Comparison of ENCODE assay signal across 11 cellular contexts in the genomic region with DNA sequence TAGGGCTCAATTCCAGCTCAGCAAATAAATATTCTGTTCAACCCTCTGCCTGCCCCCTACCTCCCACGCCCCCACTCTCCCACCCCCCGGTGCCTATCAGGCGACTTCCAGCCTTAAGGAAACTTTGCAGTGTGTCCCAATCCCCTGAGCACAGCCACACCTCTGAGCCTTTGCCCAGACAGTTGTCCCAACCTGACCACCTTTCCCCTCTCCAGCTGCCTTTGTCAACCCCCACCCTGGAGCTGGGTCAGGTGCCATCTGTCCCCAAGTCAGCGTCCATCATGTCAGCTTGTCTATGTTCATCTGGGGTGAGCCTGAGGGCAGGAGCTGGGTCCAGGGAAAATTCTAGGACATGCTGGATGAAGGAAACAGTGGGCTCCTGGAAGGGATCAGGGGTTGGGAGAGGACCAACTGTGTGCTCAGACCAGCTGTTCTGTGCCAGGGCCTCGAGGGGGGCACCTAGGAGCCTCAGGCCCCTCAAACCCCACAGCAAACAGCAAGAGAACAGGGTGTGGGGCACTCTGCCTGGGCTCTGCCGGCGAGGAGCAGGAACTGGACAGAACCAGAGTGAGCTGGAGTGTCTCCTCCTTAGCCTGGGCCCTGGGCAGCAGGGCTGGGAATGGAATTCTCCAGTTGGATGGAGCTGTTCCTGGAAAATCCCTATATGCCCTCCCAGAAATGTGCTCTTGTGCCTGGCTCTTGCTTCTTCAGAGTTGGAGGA. TPM values are rescaled to one million over a fixed set of nuclear protein-coding genes. Genes with fewer than 3 reads are reported as not detected.
DNase-seq lines count a peak whose midpoint lies in the region; ATAC-seq and TF ChIP-seq lines count a peak whose summit lies in the region.
"Had no signal": no experiment of that assay in that cellular context is flagged by ENCODE, and none has a peak within 500 bp of the region (broad histone marks: within the 10 kb centered on the region; RNA-seq: fewer than 3 reads in every experiment).

No MANE protein-coding gene starts in this region.

- no peaks in the 10 kb centered on the region for H3K27me3 ChIP-seq in BLaER1 treated with 17β-estradiol and CSF1 and Interleukin-3, amounts not matched to agents 10 nM and 100 nM
- no peaks in the 10 kb centered on the region for H3K27me3 ChIP-seq in ascending aorta
- no peaks in the 10 kb centered on the region for H3K27me3 ChIP-seq in psoas muscle (ENCODE audit: insufficient read depth in 3 of 3, low read length in 2 of 3)
- H3K27me3 ChIP-seq in HAP-1 (ENCODE audit: low read depth): no peaks in the 10 kb centered on the region

- H3K4me2 ChIP-seq in BLaER1 treated with 17β-estradiol and CSF1 and Interleukin-3, amounts not matched to agents 10 nM and 100 nM: peak overlapping the region in 6 of 11 experiments; percentile 32 to 90 (median 76); a peak in 8 of 22 replicates

- no peak overlapping the region for H3K27ac ChIP-seq in BLaER1 treated with 17β-estradiol and CSF1 and Interleukin-3, amounts not matched to agents 10 nM and 100 nM
- H3K27ac ChIP-seq in ascending aorta: peak overlapping the region; percentile 90 to 92
- H3K27ac ChIP-seq in psoas muscle: peak overlapping the region; percentile 89

- ATAC-seq in psoas muscle: peak; percentile 67 to 71 (median 68)

- H3K9me3 ChIP-seq in BLaER1 treated with 17β-estradiol and CSF1 and Interleukin-3, amounts not matched to agents 10 nM and 100 nM (replicated peaks in 1 of 11): no peaks in the 10 kb centered on the region
- no peaks in the 10 kb centered on the region for H3K9me3 ChIP-seq in ascending aorta
- no peaks in the 10 kb centered on the region for H3K9me3 ChIP-seq in psoas muscle
- no peaks in the 10 kb centered on the region for H3K9me3 ChIP-seq in HAP-1

- H3K4me1 ChIP-seq in BLaER1 treated with 17β-estradiol and CSF1 and Interleukin-3, amounts not matched to agents 10 nM and 100 nM: peaks cover 32 to 73% (median 67%) of the 10 kb centered on the region in 10 experiments
- H3K4me1 ChIP-seq in ascending aorta (peaks cover 45 to 82% of the 10 kb centered on the region in 2 donors), psoas muscle (peaks cover 60% of the 10 kb centered on the region), HAP-1 (peaks cover 14% of the 10 kb centered on the region)

- no peak overlapping the region; a peak in 1 of 22 replicates for H3K9ac ChIP-seq in BLaER1 treated with 17β-estradiol and CSF1 and Interleukin-3, amounts not matched to agents 10 nM and 100 nM

- in situ Hi-C loops in HAP-1 (cut with MboI; ENCODE audit: low sequenced_read_pairs): no loop called here

- WGBS in psoas muscle, 3 donors: 16 to 26% (median 18%) methylated on average over 7 of the region's 7 CpGs

- no peak for DNase-seq in ascending aorta (ENCODE audit: low spot score in 2 of 2)
- DNase-seq in kidney tubule cell (ENCODE audit: low spot score): peak; percentile 32
- DNase-seq in psoas muscle: peak; percentile 66 to 76
- DNase-seq in mesenteric fat pad (ENCODE audit: low spot score): no peak
- no peak for DNase-seq in stimulated activated CD4-positive, alpha-beta T cell treated with anti-CD3 and anti-CD28 coated beads, Interleukin-4, amount 100 ng/mL, for 4 hours
- no peak for DNase-seq in HAP-1 (ENCODE audit: low spot score in 2 of 2)
- no peak for DNase-seq in activated naive CD4-positive, alpha-beta T cell (lab: John Stamatoyannopoulos, UW)
- DNase-seq: activated CD8-positive, alpha-beta memory T cell treated with anti-CD3 and anti-CD28 coated beads, Interleukin-2, amount 50 U/mL, for 48 hours; T-helper 9 cell had no signal

- H3K36me3 ChIP-seq in BLaER1 treated with 17β-estradiol and CSF1 and Interleukin-3, amounts not matched to agents 10 nM and 100 nM: no peaks in the 10 kb centered on the region
- H3K36me3 ChIP-seq in ascending aorta (no peaks in the 10 kb centered on the region), psoas muscle (ENCODE audit: insufficient read depth in 1 of 2, low read depth in 1 of 2) (no peaks in the 10 kb centered on the region), HAP-1 (replicated peaks) (no peaks in the 10 kb centered on the region)

- intact Hi-C loops in ascending aorta (cut with DNase I): loop anchor here (1.0 kb wide), 1 partner anchor 24 kb away; a partner anchor contains a TSS
- intact Hi-C loops in psoas muscle (cut with DNase I): loop anchor here in 1 of 2 donors (2.0 kb wide), 1 partner anchor 26 kb away; no protein-coding TSS in a partner anchor

- peaks cover 0 to 4% (median 0%) of the 10 kb centered on the region in 11 experiments; a peak in 3 of 22 replicates for H4K20me1 ChIP-seq in BLaER1 treated with 17β-estradiol and CSF1 and Interleukin-3, amounts not matched to agents 10 nM and 100 nM

- TF ChIP-seq CTCF in ascending aorta (IDR thresholded peaks at IDR 0.05) (no peak), psoas muscle (IDR thresholded peaks at IDR 0.05) (no peak)

- H3K4me3 ChIP-seq in BLaER1 treated with 17β-estradiol and CSF1 and Interleukin-3, amounts not matched to agents 10 nM and 100 nM: no peak overlapping the region
- H3K4me3 ChIP-seq in ascending aorta (no peak overlapping the region), psoas muscle (no peak overlapping the region), HAP-1 (no peak overlapping the region)

RNA-seq across cellular contexts. Expression of a gene that starts 17.8 kb away (rescaled TPM):
- total RNA-seq in ascending aorta (not detected), psoas muscle (1 to 10 TPM in 1 of 4 donors, under 1 TPM in 1, not detected in 2; 0.53 to 3.3 TPM), mesenteric fat pad (not detected)
- polyA plus RNA-seq in psoas muscle: under 1 TPM; 0.65 to 0.78 (median 0.75) TPM
- total RNA-seq: HT-29 had no signal

RNA-seq across cellular contexts. Expression of a gene that starts 20.6 kb away (rescaled TPM):
- total RNA-seq in ascending aorta: 2.8 TPM
- total RNA-seq in psoas muscle: 1 to 10 TPM; 3.0 to 5.2 (median 4.3) TPM
- polyA plus RNA-seq in psoas muscle: 1 to 10 TPM; 1.0 to 2.5 (median 2.0) TPM
- 33.5 TPM for total RNA-seq in mesenteric fat pad

RNA-seq across cellular contexts. Expression of a gene that starts 24.5 kb away (rescaled TPM):
- total RNA-seq in ascending aorta (54.2 TPM), psoas muscle (1,000 to 10,000 TPM in 1 of 4 donors, 100 to 1,000 TPM in 3; 164 to 2,869 (median 749) TPM), mesenteric fat pad (3.4 TPM)
- 100 to 1,000 TPM; 168 to 304 (median 293) TPM for polyA plus RNA-seq in psoas muscle

RNA-seq across cellular contexts. Expression of a gene that starts 33.3 kb away (rescaled TPM):
- 255 TPM for total RNA-seq in ascending aorta
- total RNA-seq in psoas muscle: 100 to 1,000 TPM; 145 to 346 (median 248) TPM
- polyA plus RNA-seq in psoas muscle: 100 to 1,000 TPM; 431 to 818 (median 460) TPM
- 63.1 TPM for total RNA-seq in mesenteric fat pad

RNA-seq across cellular contexts. Expression of a gene that starts 34.4 kb away (rescaled TPM):
- total RNA-seq in ascending aorta (40.0 TPM), psoas muscle (10 to 100 TPM; 22.7 to 92.8 (median 57.6) TPM), mesenteric fat pad (47.6 TPM)
- 10 to 100 TPM; 12.8 to 22.4 (median 21.6) TPM for polyA plus RNA-seq in psoas muscle

Comparison
In these comparisons a context has a peak if more than half of its experiments do, and no peak if none do; other contexts are left out.
1. H3K27ac ChIP-seq: peak in ascending aorta (2 of 2) and psoas muscle (single experiment); none in BLaER1 treated with 17β-estradiol and CSF1 and Interleukin-3, amounts not matched to agents 10 nM and 100 nM (0 of 11).
2. DNase-seq: peak in kidney tubule cell (single experiment) and psoas muscle (2 of 2); none in ascending aorta (0 of 2), mesenteric fat pad (single experiment), stimulated activated CD4-positive, alpha-beta T cell treated with anti-CD3 and anti-CD28 coated beads, Interleukin-4, amount 100 ng/mL, for 4 hours (0 of 2), HAP-1 (0 of 2) and activated naive CD4-positive, alpha-beta T cell (0 of 4).
3. RNA of a gene that starts 24.5 kb away (total RNA-seq): 164 to 2,869 TPM in psoas muscle and 54.2 TPM in ascending aorta (single experiment); 3.4 TPM in mesenteric fat pad (single experiment); every median in the first group is over 10 times any median in the second.